ENCODE assay signal across 12 cellular contexts in the genomic region with DNA sequence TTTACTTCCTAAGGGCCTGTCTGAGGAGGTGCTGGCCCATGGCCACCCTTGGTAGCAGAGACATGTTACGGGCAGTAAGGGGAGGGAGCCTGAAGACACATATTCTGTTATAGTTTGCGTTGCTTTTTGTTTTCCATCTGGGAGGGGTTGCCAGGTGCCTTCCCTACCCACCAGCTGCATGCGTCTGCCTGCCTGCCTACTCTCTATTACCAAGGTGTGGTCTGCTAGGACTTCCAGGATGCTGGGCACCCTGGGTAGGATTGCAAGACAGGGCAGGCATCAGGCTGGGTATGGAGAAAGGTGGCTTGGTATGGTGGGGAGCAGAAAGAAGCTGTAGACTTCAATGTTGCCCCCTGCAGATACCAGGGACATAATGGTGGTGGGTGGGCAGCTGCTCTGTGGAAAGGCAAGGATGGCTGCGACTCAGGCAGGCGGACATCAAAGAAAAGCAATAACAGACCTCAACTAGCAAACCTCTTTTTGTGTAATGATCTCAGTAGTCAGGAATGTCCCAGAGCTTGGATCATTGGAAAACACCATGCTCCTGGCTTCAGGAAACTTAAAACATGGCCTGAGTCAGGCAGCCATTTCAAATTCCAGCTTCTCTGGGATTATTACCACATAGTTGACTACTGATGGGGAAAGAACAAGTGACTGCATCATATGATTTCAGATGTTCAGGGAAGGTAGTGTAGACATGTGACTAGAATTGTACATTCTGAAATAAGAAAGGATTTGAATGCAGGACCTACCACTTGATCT.
A peak's percentile ranks its signal among the peaks of the same experiment; 100 is the strongest.
DNase-seq lines count a peak whose midpoint lies in the region; TF ChIP-seq lines count a peak whose summit lies in the region.
"Had no signal": no experiment of that assay in that cellular context is flagged by ENCODE, and none has a peak within 500 bp of the region (broad histone marks: within the 10 kb centered on the region; RNA-seq: fewer than 3 reads in every experiment).

No MANE protein-coding gene starts in this region.

- no peaks in the 10 kb centered on the region for H3K9me3 ChIP-seq in transverse colon

- H3K36me3 Mint-ChIP-seq in endothelial cell (ENCODE audit: low read depth, unreplicated experiment): peaks cover 6% of the 10 kb centered on the region

- H3K9me3 Mint-ChIP-seq in endothelial cell (ENCODE audit: unreplicated experiment): no peaks in the 10 kb centered on the region

- H3K27me3 ChIP-seq in transverse colon: peaks cover 2% of the 10 kb centered on the region
- H3K27me3 ChIP-seq: cardiac muscle cell had no signal

- TF ChIP-seq CTCF in cardiac fibroblast (IDR thresholded peaks at IDR 0.05; ENCODE audit: low read depth, low read length): no peak
- no peak for TF ChIP-seq CTCF in transverse colon (IDR thresholded peaks at IDR 0.05)
- TF ChIP-seq CTCF in endothelial cell (IDR thresholded peaks at IDR 0.05; ENCODE audit: unreplicated experiment): no peak

- no peak for TF ChIP-seq POLR2A in transverse colon (IDR thresholded peaks at IDR 0.05)

- TF ChIP-seq EP300 in transverse colon (IDR thresholded peaks at IDR 0.05; ENCODE audit: low read depth): no peak

- peaks cover 7% of the 10 kb centered on the region for H3K27me3 Mint-ChIP-seq in endothelial cell (ENCODE audit: unreplicated experiment)

- no peak overlapping the region for H3K27ac Mint-ChIP-seq in endothelial cell (ENCODE audit: unreplicated experiment)
- H3K27ac Mint-ChIP-seq: activated CD4-positive, alpha-beta T cell treated with anti-CD3 and anti-CD28 coated beads for 36 hours; progenitor cell of endocrine pancreas had no signal

- H3K4me1 ChIP-seq in transverse colon: no peaks in the 10 kb centered on the region

- H3K4me1 Mint-ChIP-seq in endothelial cell (ENCODE audit: unreplicated experiment): peaks cover 4% of the 10 kb centered on the region
- H3K4me1 Mint-ChIP-seq: activated CD4-positive, alpha-beta T cell treated with anti-CD3 and anti-CD28 coated beads for 36 hours had no signal

- H3K4me3 Mint-ChIP-seq in endothelial cell (ENCODE audit: unreplicated experiment): no peak overlapping the region
- H3K4me3 Mint-ChIP-seq: activated CD4-positive, alpha-beta T cell treated with anti-CD3 and anti-CD28 coated beads for 36 hours had no signal

- intact Hi-C loops in transverse colon (cut with DNase I; ENCODE audit: low total_unique reads): no loop called here

- H3K4me3 ChIP-seq in cardiac fibroblast (replicated peaks in 1 of 2; ENCODE audit: low read depth in 2 of 2, low read length in 2 of 2) (no peak overlapping the region), transverse colon (no peak overlapping the region)
- H3K4me3 ChIP-seq: cardiac muscle cell had no signal

- H3K36me3 ChIP-seq in transverse colon: no peaks in the 10 kb centered on the region
- H3K36me3 ChIP-seq: cardiac muscle cell had no signal

- in situ Hi-C loops in transverse colon (cut with MboI; ENCODE audit: low pct_ligation_motif_present in 1 of 4, low pct_unique_long_range_greater_than_20kb in 1 of 4, low sequenced_read_pairs in 3 of 4): no loop called here

- no peak overlapping the region for H3K27ac ChIP-seq in transverse colon
- H3K27ac ChIP-seq: cardiac muscle cell had no signal

- DNase-seq in A172 (ENCODE audit: low spot score) (peak; percentile 62), HS-27A (ENCODE audit: low read depth) (peak; percentile 45), cardiac fibroblast (ENCODE audit: low read depth in 2 of 2) (peak; percentile 27 to 57), kidney glomerular epithelial cell (lab: John Stamatoyannopoulos, UW) (peak; percentile 91), SHP77 (lab: John Stamatoyannopoulos, UW) (no peak), transverse colon (no peak), endothelial cell (ENCODE audit: low spot score) (no peak), NCI-H526 (lab: John Stamatoyannopoulos, UW) (no peak)
- DNase-seq: activated CD4-positive, alpha-beta T cell treated with anti-CD3 and anti-CD28 coated beads for 36 hours; NCI-H524 had no signal

- 78% methylated on average over 5 of the region's 5 CpGs; no CpG with 5 or more reads in 1 of the 2 donors for WGBS in transverse colon (ENCODE audit: low coverage in 1 of 2), 2 donors

Comparison
In these comparisons a context has a peak if more than half of its experiments do, and no peak if none do; other contexts are left out.
1. DNase-seq: peak in A172 (single experiment), HS-27A (single experiment), cardiac fibroblast (2 of 2) and kidney glomerular epithelial cell (single experiment); none in SHP77 (0 of 2), transverse colon (single experiment), endothelial cell (single experiment) and NCI-H526 (0 of 2).